Comparison of ENCODE assay signal across 1 cellular context in the genomic region with DNA sequence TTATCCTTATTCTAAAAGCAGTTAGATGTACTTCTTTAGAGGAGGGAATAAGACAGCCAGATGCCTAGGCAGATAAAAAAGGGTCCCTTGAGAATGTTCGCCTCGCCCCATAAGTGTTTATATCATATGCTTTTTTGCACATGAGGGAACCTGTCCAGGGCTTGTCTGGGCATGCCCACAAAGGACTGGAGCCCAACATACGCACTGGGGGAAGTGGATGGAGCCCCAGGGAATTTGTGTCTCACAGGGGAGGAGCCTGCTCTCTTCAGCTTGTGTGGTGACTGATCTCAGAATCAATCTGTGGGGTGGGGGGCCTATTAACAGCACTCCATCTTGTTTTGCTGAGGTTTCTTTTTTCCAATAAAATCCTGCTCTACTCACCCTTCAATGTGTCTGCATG.
TF ChIP-seq lines count a peak whose summit lies in the region.

No MANE protein-coding gene starts in this region.

TF ChIP-seq in HepG2, 621 proteins besides CTCF, POLR2A, EP300 and RAD21:
- TF ChIP-seq MAFK (conservative IDR thresholded peaks at IDR 0.05 in 1 of 2, IDR thresholded peaks at IDR 0.05 in 1 of 2; ENCODE audit: low read length in 2 of 2) (0 out of 4 replicates have a peak, but pooled peaks of 1 of the 2 experiments have one; percentile 10), IKZF4 (CRISPR knock-in tag; IDR thresholded peaks at IDR 0.05; ENCODE audit: borderline replicate concordance, low read depth, not compliant biosample characterization) (no peak), FOXK2 (IDR thresholded peaks at IDR 0.05) (no peak), ZNF136 (CRISPR knock-in tag; IDR thresholded peaks at IDR 0.05; ENCODE audit: low read depth) (no peak), POGZ (CRISPR knock-in tag; IDR thresholded peaks at IDR 0.05) (no peak), TP53 (CRISPR knock-in tag; conservative IDR thresholded peaks at IDR 0.05) (peak; percentile 82; the same call in 1 of the 2 replicates), BRD4 (CRISPR knock-in tag; IDR thresholded peaks at IDR 0.05) (no peak)
- TF ChIP-seq, protein P1, sequence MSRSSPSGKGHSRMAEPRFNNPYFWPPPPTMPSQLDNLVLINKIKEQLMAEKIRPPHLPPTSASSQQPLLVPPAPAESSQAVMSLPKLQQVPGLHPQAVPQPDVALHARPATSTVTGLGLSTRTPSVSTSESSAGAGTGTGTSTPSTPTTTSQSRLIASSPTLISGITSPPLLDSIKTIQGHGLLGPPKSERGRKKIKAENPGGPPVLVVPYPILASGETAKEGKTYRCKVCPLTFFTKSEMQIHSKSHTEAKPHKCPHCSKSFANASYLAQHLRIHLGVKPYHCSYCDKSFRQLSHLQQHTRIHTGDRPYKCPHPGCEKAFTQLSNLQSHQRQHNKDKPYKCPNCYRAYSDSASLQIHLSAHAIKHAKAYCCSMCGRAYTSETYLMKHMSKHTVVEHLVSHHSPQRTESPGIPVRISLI (CRISPR knock-in tag; IDR thresholded peaks at IDR 0.05; ENCODE audit: borderline replicate concordance): no peak
TF ChIP-seq in HepG2: peak in this region for 2.
